In the genomic region with DNA sequence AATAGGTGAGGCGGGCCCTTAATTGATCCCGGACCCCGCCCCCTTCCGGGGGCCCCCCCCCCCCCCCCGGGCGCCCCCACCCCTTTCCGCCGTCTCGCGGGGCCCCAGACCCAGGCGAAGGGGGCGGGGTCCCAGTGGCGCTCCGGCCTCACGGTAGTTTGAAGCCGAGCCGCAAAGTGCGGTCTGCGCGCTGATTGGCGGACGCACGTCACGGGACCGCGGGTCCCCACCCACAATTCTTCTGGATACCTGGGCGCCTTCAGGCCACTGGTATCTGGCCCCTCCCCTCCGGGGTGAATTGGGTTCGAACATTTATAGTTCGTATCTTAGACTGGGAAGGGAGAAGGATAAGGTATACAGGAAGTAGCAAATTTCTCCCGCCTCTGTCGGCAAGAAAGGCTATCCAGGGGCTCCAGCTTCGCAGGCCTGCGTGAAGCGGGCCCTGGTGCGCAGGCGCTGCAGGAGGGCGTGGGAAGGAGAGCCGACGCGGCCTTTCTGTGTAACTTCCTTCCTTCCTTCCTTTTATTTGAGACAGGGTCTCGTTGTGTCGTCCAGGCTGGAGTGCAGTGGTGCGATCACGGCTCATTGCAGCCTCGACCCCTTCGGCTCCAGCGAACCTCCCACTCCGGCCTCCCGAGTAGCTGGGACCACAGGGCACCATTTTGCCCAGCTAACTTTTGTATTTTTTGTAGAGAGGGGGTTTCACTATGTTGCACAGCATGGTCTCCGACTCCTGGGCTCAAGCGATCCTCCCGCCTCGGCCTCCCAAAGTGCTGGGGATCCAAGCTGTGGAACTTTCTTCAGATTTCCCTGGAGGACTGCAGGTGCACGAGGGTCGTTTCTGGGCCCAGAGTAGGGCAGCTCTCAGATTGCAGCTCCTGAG, we compare ENCODE assay signal across 1 cellular context.
TF ChIP-seq lines count a peak whose summit lies in the region.

No MANE protein-coding gene starts in this region.

TF ChIP-seq in HepG2, 621 proteins besides CTCF, POLR2A, EP300 and RAD21 (continued from another document and continues in another):
- TF ChIP-seq, protein P1, sequence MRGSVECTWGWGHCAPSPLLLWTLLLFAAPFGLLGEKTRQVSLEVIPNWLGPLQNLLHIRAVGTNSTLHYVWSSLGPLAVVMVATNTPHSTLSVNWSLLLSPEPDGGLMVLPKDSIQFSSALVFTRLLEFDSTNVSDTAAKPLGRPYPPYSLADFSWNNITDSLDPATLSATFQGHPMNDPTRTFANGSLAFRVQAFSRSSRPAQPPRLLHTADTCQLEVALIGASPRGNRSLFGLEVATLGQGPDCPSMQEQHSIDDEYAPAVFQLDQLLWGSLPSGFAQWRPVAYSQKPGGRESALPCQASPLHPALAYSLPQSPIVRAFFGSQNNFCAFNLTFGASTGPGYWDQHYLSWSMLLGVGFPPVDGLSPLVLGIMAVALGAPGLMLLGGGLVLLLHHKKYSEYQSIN (CRISPR knock-in tag; IDR thresholded peaks at IDR 0.05; ENCODE audit: borderline replicate concordance), result 0 out of 2 replicates have a peak, but pooled peaks have one; percentile 43
- TF ChIP-seq NONO (IDR thresholded peaks at IDR 0.05) (no peak), NONO (CRISPR knock-in tag; conservative IDR thresholded peaks at IDR 0.05) (peak; percentile 36; the same call in 1 of the 2 replicates), ZNF792 (CRISPR knock-in tag; IDR thresholded peaks at IDR 0.05) (0 out of 2 replicates have a peak, but pooled peaks have one; percentile 34), RFX1 (IDR thresholded peaks at IDR 0.05) (no peak), CAMTA2 (CRISPR knock-in tag; IDR thresholded peaks at IDR 0.05; ENCODE audit: borderline replicate concordance) (no peak), ZNF652 (CRISPR knock-in tag; IDR thresholded peaks at IDR 0.05; ENCODE audit: borderline replicate concordance, low read depth) (no peak), ZNF253 (CRISPR knock-in tag; IDR thresholded peaks at IDR 0.05; ENCODE audit: borderline replicate concordance) (no peak), HCFC1 (IDR thresholded peaks at IDR 0.05; ENCODE audit: low read depth, low read length) (no peak), TOE1 (CRISPR knock-in tag; IDR thresholded peaks at IDR 0.05) (no peak), ZC3H4 (CRISPR knock-in tag; IDR thresholded peaks at IDR 0.05; ENCODE audit: borderline replicate concordance) (no peak), PCBP2 (optimal IDR thresholded peaks at IDR 0.05; ENCODE audit: low read depth, low read length, poor library complexity, severe bottlenecking) (no peak), NR3C1 (CRISPR knock-in tag; IDR thresholded peaks at IDR 0.05) (no peak), KLF6 (CRISPR knock-in tag; IDR thresholded peaks at IDR 0.05) (no peak), ZNF124 (CRISPR knock-in tag; IDR thresholded peaks at IDR 0.05) (no peak), ELF1 (CRISPR knock-in tag; IDR thresholded peaks at IDR 0.05) (peak; percentile 65; the same call in 1 of the 2 replicates), ZNF30 (CRISPR knock-in tag; IDR thresholded peaks at IDR 0.05) (no peak), NFIC (IDR thresholded peaks at IDR 0.05; ENCODE audit: low read length) (no peak), ZNF468 (CRISPR knock-in tag; IDR thresholded peaks at IDR 0.05) (no peak), ZNF703 (CRISPR knock-in tag; IDR thresholded peaks at IDR 0.05; ENCODE audit: borderline replicate concordance) (no peak), ZNF296 (CRISPR knock-in tag; conservative IDR thresholded peaks at IDR 0.05) (no peak), RXRB (CRISPR knock-in tag; IDR thresholded peaks at IDR 0.05; ENCODE audit: borderline replicate concordance) (no peak), HNRNPUL1 (IDR thresholded peaks at IDR 0.05; ENCODE audit: low read depth, low read length) (no peak), ZFP1 (CRISPR knock-in tag; IDR thresholded peaks at IDR 0.05) (no peak), TARDBP (CRISPR knock-in tag; IDR thresholded peaks at IDR 0.05) (no peak), MEIS2 (CRISPR knock-in tag; IDR thresholded peaks at IDR 0.05) (no peak; the same call in 1 of the 2 replicates), FIP1L1 (IDR thresholded peaks at IDR 0.05; ENCODE audit: borderline replicate concordance, insufficient read depth, low read depth, low read length) (0 out of 2 replicates have a peak, but pooled peaks have one; percentile 58), ZNF225 (CRISPR knock-in tag; IDR thresholded peaks at IDR 0.05) (0 out of 2 replicates have a peak, but pooled peaks have one; percentile 50), ZFP90 (CRISPR knock-in tag; IDR thresholded peaks at IDR 0.05; ENCODE audit: borderline replicate concordance) (no peak), DMAP1 (CRISPR knock-in tag; IDR thresholded peaks at IDR 0.05) (peak; percentile 71; the same call in 1 of the 2 replicates), HNF4A (CRISPR knock-in tag; IDR thresholded peaks at IDR 0.05) (no peak), RBAK (CRISPR knock-in tag; IDR thresholded peaks at IDR 0.05) (no peak), ZKSCAN1 (IDR thresholded peaks at IDR 0.05; ENCODE audit: low read length) (no peak), CHD2 (IDR thresholded peaks at IDR 0.05; ENCODE audit: low read depth, low read length) (peak; percentile 78), YEATS4 (CRISPR knock-in tag; IDR thresholded peaks at IDR 0.05; ENCODE audit: borderline replicate concordance) (peak; percentile 22; the same call in 1 of the 2 replicates), ZNF333 (CRISPR knock-in tag; IDR thresholded peaks at IDR 0.05; ENCODE audit: borderline replicate concordance) (no peak), ZNF235 (CRISPR knock-in tag; IDR thresholded peaks at IDR 0.05; ENCODE audit: borderline replicate concordance) (peak; percentile 70; the same call in 1 of the 2 replicates), KAT7 (CRISPR knock-in tag; IDR thresholded peaks at IDR 0.05; ENCODE audit: borderline replicate concordance) (peak; percentile 87; the same call in 1 of the 2 replicates)
- TF ChIP-seq, protein P2, sequence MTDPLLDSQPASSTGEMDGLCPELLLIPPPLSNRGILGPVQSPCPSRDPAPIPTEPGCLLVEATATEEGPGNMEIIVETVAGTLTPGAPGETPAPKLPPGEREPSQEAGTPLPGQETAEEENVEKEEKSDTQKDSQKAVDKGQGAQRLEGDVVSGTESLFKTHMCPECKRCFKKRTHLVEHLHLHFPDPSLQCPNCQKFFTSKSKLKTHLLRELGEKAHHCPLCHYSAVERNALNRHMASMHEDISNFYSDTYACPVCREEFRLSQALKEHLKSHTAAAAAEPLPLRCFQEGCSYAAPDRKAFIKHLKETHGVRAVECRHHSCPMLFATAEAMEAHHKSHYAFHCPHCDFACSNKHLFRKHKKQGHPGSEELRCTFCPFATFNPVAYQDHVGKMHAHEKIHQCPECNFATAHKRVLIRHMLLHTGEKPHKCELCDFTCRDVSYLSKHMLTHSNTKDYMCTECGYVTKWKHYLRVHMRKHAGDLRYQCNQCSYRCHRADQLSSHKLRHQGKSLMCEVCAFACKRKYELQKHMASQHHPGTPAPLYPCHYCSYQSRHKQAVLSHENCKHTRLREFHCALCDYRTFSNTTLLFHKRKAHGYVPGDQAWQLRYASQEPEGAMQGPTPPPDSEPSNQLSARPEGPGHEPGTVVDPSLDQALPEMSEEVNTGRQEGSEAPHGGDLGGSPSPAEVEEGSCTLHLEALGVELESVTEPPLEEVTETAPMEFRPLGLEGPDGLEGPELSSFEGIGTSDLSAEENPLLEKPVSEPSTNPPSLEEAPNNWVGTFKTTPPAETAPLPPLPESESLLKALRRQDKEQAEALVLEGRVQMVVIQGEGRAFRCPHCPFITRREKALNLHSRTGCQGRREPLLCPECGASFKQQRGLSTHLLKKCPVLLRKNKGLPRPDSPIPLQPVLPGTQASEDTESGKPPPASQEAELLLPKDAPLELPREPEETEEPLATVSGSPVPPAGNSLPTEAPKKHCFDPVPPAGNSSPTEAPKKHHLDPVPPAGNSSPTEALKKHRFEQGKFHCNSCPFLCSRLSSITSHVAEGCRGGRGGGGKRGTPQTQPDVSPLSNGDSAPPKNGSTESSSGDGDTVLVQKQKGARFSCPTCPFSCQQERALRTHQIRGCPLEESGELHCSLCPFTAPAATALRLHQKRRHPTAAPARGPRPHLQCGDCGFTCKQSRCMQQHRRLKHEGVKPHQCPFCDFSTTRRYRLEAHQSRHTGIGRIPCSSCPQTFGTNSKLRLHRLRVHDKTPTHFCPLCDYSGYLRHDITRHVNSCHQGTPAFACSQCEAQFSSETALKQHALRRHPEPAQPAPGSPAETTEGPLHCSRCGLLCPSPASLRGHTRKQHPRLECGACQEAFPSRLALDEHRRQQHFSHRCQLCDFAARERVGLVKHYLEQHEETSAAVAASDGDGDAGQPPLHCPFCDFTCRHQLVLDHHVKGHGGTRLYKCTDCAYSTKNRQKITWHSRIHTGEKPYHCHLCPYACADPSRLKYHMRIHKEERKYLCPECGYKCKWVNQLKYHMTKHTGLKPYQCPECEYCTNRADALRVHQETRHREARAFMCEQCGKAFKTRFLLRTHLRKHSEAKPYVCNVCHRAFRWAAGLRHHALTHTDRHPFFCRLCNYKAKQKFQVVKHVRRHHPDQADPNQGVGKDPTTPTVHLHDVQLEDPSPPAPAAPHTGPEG (CRISPR knock-in tag; IDR thresholded peaks at IDR 0.05), result no peak
- TF ChIP-seq, protein P3, sequence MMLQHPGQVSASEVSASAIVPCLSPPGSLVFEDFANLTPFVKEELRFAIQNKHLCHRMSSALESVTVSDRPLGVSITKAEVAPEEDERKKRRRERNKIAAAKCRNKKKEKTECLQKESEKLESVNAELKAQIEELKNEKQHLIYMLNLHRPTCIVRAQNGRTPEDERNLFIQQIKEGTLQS (CRISPR knock-in tag; IDR thresholded peaks at IDR 0.05), result 0 out of 2 replicates have a peak, but pooled peaks have one; percentile 21
- TF ChIP-seq, protein P4, sequence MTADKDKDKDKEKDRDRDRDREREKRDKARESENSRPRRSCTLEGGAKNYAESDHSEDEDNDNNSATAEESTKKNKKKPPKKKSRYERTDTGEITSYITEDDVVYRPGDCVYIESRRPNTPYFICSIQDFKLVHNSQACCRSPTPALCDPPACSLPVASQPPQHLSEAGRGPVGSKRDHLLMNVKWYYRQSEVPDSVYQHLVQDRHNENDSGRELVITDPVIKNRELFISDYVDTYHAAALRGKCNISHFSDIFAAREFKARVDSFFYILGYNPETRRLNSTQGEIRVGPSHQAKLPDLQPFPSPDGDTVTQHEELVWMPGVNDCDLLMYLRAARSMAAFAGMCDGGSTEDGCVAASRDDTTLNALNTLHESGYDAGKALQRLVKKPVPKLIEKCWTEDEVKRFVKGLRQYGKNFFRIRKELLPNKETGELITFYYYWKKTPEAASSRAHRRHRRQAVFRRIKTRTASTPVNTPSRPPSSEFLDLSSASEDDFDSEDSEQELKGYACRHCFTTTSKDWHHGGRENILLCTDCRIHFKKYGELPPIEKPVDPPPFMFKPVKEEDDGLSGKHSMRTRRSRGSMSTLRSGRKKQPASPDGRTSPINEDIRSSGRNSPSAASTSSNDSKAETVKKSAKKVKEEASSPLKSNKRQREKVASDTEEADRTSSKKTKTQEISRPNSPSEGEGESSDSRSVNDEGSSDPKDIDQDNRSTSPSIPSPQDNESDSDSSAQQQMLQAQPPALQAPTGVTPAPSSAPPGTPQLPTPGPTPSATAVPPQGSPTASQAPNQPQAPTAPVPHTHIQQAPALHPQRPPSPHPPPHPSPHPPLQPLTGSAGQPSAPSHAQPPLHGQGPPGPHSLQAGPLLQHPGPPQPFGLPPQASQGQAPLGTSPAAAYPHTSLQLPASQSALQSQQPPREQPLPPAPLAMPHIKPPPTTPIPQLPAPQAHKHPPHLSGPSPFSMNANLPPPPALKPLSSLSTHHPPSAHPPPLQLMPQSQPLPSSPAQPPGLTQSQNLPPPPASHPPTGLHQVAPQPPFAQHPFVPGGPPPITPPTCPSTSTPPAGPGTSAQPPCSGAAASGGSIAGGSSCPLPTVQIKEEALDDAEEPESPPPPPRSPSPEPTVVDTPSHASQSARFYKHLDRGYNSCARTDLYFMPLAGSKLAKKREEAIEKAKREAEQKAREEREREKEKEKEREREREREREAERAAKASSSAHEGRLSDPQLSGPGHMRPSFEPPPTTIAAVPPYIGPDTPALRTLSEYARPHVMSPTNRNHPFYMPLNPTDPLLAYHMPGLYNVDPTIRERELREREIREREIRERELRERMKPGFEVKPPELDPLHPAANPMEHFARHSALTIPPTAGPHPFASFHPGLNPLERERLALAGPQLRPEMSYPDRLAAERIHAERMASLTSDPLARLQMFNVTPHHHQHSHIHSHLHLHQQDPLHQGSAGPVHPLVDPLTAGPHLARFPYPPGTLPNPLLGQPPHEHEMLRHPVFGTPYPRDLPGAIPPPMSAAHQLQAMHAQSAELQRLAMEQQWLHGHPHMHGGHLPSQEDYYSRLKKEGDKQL (CRISPR knock-in tag; IDR thresholded peaks at IDR 0.05; ENCODE audit: low read depth), result no peak
- TF ChIP-seq, protein P5, sequence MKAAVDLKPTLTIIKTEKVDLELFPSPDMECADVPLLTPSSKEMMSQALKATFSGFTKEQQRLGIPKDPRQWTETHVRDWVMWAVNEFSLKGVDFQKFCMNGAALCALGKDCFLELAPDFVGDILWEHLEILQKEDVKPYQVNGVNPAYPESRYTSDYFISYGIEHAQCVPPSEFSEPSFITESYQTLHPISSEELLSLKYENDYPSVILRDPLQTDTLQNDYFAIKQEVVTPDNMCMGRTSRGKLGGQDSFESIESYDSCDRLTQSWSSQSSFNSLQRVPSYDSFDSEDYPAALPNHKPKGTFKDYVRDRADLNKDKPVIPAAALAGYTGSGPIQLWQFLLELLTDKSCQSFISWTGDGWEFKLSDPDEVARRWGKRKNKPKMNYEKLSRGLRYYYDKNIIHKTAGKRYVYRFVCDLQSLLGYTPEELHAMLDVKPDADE (CRISPR knock-in tag; IDR thresholded peaks at IDR 0.05), result no peak
- TF ChIP-seq, protein P6, sequence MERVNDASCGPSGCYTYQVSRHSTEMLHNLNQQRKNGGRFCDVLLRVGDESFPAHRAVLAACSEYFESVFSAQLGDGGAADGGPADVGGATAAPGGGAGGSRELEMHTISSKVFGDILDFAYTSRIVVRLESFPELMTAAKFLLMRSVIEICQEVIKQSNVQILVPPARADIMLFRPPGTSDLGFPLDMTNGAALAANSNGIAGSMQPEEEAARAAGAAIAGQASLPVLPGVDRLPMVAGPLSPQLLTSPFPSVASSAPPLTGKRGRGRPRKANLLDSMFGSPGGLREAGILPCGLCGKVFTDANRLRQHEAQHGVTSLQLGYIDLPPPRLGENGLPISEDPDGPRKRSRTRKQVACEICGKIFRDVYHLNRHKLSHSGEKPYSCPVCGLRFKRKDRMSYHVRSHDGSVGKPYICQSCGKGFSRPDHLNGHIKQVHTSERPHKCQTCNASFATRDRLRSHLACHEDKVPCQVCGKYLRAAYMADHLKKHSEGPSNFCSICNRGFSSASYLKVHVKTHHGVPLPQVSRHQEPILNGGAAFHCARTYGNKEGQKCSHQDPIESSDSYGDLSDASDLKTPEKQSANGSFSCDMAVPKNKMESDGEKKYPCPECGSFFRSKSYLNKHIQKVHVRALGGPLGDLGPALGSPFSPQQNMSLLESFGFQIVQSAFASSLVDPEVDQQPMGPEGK (CRISPR knock-in tag; IDR thresholded peaks at IDR 0.05), result peak; percentile 90
- TF ChIP-seq, protein P7, sequence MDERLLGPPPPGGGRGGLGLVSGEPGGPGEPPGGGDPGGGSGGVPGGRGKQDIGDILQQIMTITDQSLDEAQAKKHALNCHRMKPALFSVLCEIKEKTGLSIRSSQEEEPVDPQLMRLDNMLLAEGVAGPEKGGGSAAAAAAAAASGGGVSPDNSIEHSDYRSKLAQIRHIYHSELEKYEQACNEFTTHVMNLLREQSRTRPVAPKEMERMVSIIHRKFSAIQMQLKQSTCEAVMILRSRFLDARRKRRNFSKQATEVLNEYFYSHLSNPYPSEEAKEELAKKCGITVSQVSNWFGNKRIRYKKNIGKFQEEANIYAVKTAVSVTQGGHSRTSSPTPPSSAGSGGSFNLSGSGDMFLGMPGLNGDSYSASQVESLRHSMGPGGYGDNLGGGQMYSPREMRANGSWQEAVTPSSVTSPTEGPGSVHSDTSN (CRISPR knock-in tag; IDR thresholded peaks at IDR 0.05), result no peak
